9 cellular contexts compared by ENCODE assay signal in genomic region chr20:43191946-43192847, GRCh38. TPM values are rescaled to one million over a fixed set of nuclear protein-coding genes. Genes with fewer than 3 reads are reported as not detected.
DNase-seq lines count a peak whose midpoint lies in the region; ATAC-seq and TF ChIP-seq lines count a peak whose summit lies in the region.
"Had no signal": no experiment of that assay in that cellular context is flagged by ENCODE, and none has a peak within 500 bp of the region (broad histone marks: within the 10 kb centered on the region; RNA-seq: fewer than 3 reads in every experiment).

No MANE protein-coding gene starts in this region.

- peaks cover 10% of the 10 kb centered on the region for H3K4me1 Mint-ChIP-seq in chondrocyte (ENCODE audit: low read depth)
- H3K4me1 Mint-ChIP-seq in nephron progenitor cell = peaks cover 7% of the 10 kb centered on the region

- peak; percentile 47 for DNase-seq in DMS53 (lab: John Stamatoyannopoulos, UW)
- DNase-seq in DMS53 treated with DMSO at 0.1 percent for 48 hours (lab: John Stamatoyannopoulos, UW; ENCODE audit: unreplicated experiment) = no peak
- peak; percentile 36 for DNase-seq in NB4 (ENCODE audit: low read depth)
- no peak for DNase-seq in chondrocyte (ENCODE audit: low spot score)
- DNase-seq in nephron progenitor cell = peak; percentile 47
- no peak for DNase-seq in NCI-H2227 (lab: John Stamatoyannopoulos, UW; ENCODE audit: unreplicated experiment)
- no peak for DNase-seq in omental fat pad (ENCODE audit: low spot score)
- no peak for DNase-seq in NOMO-1 treated with dmso at 0.1 percent for 144 hours (lab: John Stamatoyannopoulos, UW; ENCODE audit: unreplicated experiment)
- DNase-seq: activated B cell treated with CpG ODN at 0.5 μM for 24 hours had no signal

- ATAC-seq in omental fat pad (ENCODE audit: low FRiP score) = no peak

- H3K27ac Mint-ChIP-seq in chondrocyte (ENCODE audit: unreplicated experiment) (no peak overlapping the region), nephron progenitor cell (no peak overlapping the region)
- H3K27ac Mint-ChIP-seq: activated B cell treated with CpG ODN at 0.5 μM for 24 hours had no signal

- no peaks in the 10 kb centered on the region for H3K36me3 Mint-ChIP-seq in chondrocyte (ENCODE audit: low read depth)
- H3K36me3 Mint-ChIP-seq in nephron progenitor cell (ENCODE audit: low read depth) = no peaks in the 10 kb centered on the region

- H3K9me3 Mint-ChIP-seq in chondrocyte (ENCODE audit: low read depth) (no peaks in the 10 kb centered on the region), nephron progenitor cell (no peaks in the 10 kb centered on the region)
- H3K9me3 Mint-ChIP-seq: activated B cell treated with CpG ODN at 0.5 μM for 24 hours had no signal

- peaks cover 42% of the 10 kb centered on the region for H3K27me3 Mint-ChIP-seq in chondrocyte (ENCODE audit: low read depth)
- peaks cover 78% of the 10 kb centered on the region for H3K27me3 Mint-ChIP-seq in nephron progenitor cell (ENCODE audit: low read depth, poor library complexity)

- peak; percentile 80 for TF ChIP-seq CTCF in NB4 (IDR thresholded peaks at IDR 0.05; ENCODE audit: low read depth, low read length)
- TF ChIP-seq CTCF in chondrocyte (IDR thresholded peaks at IDR 0.05) = peak; percentile 50
- peak; percentile 52 for TF ChIP-seq CTCF in nephron progenitor cell (IDR thresholded peaks at IDR 0.05)
- TF ChIP-seq CTCF in omental fat pad (IDR thresholded peaks at IDR 0.05) = no peak

- no peak overlapping the region for H3K4me3 ChIP-seq in NB4 (ENCODE audit: low read depth, low read length)

- H3K4me3 Mint-ChIP-seq in chondrocyte (ENCODE audit: unreplicated experiment) = no peak overlapping the region
- no peak overlapping the region for H3K4me3 Mint-ChIP-seq in nephron progenitor cell
- H3K4me3 Mint-ChIP-seq: activated B cell treated with CpG ODN at 0.5 μM for 24 hours had no signal

- no peak for TF ChIP-seq POLR2A in NB4 (IDR thresholded peaks at IDR 0.05; ENCODE audit: extremely low read depth, insufficient read length)

RNA-seq across cellular contexts. Expression of gene PTPRT, which starts 2.5 kb away (rescaled TPM):
- not detected in 3 replicates for total RNA-seq in chondrocyte
- total RNA-seq in omental fat pad = 1 to 10 TPM in 3 of 4 donors, under 1 TPM in 1; 0.63 to 2.2 (median 1.8) TPM
- total RNA-seq: activated B cell treated with CpG ODN at 0.5 μM for 24 hours had no signal

Comparison
In these comparisons a context has a peak if more than half of its experiments do, and no peak if none do; other contexts are left out.
1. DNase-seq: peak in DMS53 (single experiment), NB4 (single experiment) and nephron progenitor cell (single experiment); none in DMS53 treated with DMSO at 0.1 percent for 48 hours (single experiment), chondrocyte (single experiment), NCI-H2227 (single experiment), omental fat pad (single experiment) and NOMO-1 treated with dmso at 0.1 percent for 144 hours (single experiment).
2. CTCF ChIP-seq: peak in NB4 (single experiment), chondrocyte (single experiment) and nephron progenitor cell (single experiment); none in omental fat pad (0 of 3).